In the genomic region with DNA sequence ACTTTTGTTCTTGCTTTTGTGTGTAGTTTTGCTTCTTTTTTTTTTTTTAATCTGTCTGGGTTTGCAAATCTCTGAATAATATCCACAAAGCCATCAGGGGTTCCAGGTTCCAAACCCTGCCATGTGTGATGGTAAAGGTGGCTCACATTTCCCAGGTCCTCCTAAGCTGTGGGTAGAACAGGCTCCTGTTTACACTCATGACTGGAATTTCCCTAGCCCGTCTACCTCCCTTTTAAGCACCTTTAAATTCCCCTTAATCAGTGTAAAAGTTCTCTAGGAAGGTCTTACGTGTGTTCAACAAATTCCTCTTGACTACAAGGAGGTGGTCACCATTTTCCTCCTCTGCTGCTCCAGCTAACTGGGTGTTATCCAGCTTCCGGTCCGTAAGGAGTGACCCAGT, we compare ENCODE assay signal across 15 cellular contexts.
A peak's percentile ranks its signal among the peaks of the same experiment; 100 is the strongest.
DNase-seq lines count a peak whose midpoint lies in the region; ATAC-seq and TF ChIP-seq lines count a peak whose summit lies in the region.
"Had no signal": no experiment of that assay in that cellular context is flagged by ENCODE, and none has a peak within 500 bp of the region (broad histone marks: within the 10 kb centered on the region; RNA-seq: fewer than 3 reads in every experiment).

No MANE protein-coding gene starts in this region.

- H2AFZ ChIP-seq in mesenchymal stem cell (ENCODE audit: low read depth, low read length) = no peak overlapping the region

- no peak overlapping the region; the same call in 1 of the 2 replicates for H3K4me3 ChIP-seq in HUES48 (ENCODE audit: low read depth, low read length)
- H3K4me3 ChIP-seq in mesenchymal stem cell (ENCODE audit: insufficient read depth in 1 of 2, low read depth in 1 of 2, low read length in 2 of 2) = peak overlapping the region in 1 of 2 experiments; percentile 75
- H3K4me3 ChIP-seq in thoracic aorta = peak overlapping the region; percentile 60
- no peak overlapping the region for H3K4me3 ChIP-seq in testis

- H3K36me3 ChIP-seq in HUES48 (ENCODE audit: control insufficient read depth, insufficient read depth, low read length) (no peaks in the 10 kb centered on the region), mesenchymal stem cell (ENCODE audit: control insufficient read depth in 1 of 2, insufficient read depth in 2 of 2, low read depth in 1 of 2, low read length in 2 of 2) (no peaks in the 10 kb centered on the region), thoracic aorta (no peaks in the 10 kb centered on the region), testis (ENCODE audit: low read depth, missing control alignments) (no peaks in the 10 kb centered on the region)
- H3K36me3 ChIP-seq: SJCRH30 had no signal

- no peak overlapping the region for H3K14ac ChIP-seq in mesenchymal stem cell (ENCODE audit: low read length in 2 of 2)

- peaks cover 25% of the 10 kb centered on the region for H3K4me1 Mint-ChIP-seq in chondrocyte (ENCODE audit: low read depth)
- H3K4me1 Mint-ChIP-seq: CD4-positive, alpha-beta memory T cell; central memory CD8-positive, alpha-beta T cell had no signal

- H3K27ac ChIP-seq in HUES48 (ENCODE audit: low read depth, low read length) = peak overlapping the region; percentile 57
- H3K27ac ChIP-seq in mesenchymal stem cell (ENCODE audit: low read length, poor library complexity, severe bottlenecking) = no peak overlapping the region
- H3K27ac ChIP-seq in thoracic aorta = peak overlapping the region; percentile 32 to 35
- H3K27ac ChIP-seq in testis = no peak overlapping the region
- H3K27ac ChIP-seq: SJCRH30 had no signal

- H3K79me1 ChIP-seq in mesenchymal stem cell (replicated peaks; ENCODE audit: low read length, poor library complexity, severe bottlenecking) = no peaks in the 10 kb centered on the region

- no peaks in the 10 kb centered on the region for H3K36me3 Mint-ChIP-seq in chondrocyte (ENCODE audit: low read depth)
- H3K36me3 Mint-ChIP-seq: CD4-positive, alpha-beta memory T cell had no signal

- peak overlapping the region; percentile 67 for H4K8ac ChIP-seq in mesenchymal stem cell (ENCODE audit: low read length)

- H3K9me3 ChIP-seq in HUES48 (ENCODE audit: control insufficient read depth, insufficient read depth, low read length) (no peaks in the 10 kb centered on the region), mesenchymal stem cell (ENCODE audit: control insufficient read depth, low read length) (no peaks in the 10 kb centered on the region), thoracic aorta (no peaks in the 10 kb centered on the region), testis (no peaks in the 10 kb centered on the region)
- H3K9me3 ChIP-seq: SJCRH30 had no signal

- DNase-seq in chondrocyte (ENCODE audit: low spot score) = no peak
- no peak for DNase-seq in mesenchymal stem cell
- no peak for DNase-seq in thoracic aorta (ENCODE audit: low spot score)
- DNase-seq in DMS114 treated with DMSO at 0.1 percent for 48 hours (lab: John Stamatoyannopoulos, UW; ENCODE audit: unreplicated experiment) = no peak
- no peak for DNase-seq in testis
- DNase-seq in NCI-H526 (lab: John Stamatoyannopoulos, UW) = no peak
- DNase-seq: activated CD8-positive, alpha-beta memory T cell treated with anti-CD3 and anti-CD28 coated beads for 24 hours; CD4-positive, alpha-beta memory T cell; Karpas-422; NCI-H187; stimulated activated CD4-positive, alpha-beta T cell treated with anti-CD3 and anti-CD28 coated beads, Interleukin-4, amount 100 ng/mL, for 24 hours; stimulated activated naive CD8-positive, alpha-beta T cell treated with anti-CD3 and anti-CD28 coated beads, Interleukin-15, Interleukin-2, amounts not matched to agents 100 U/mL and 50 U/mL, for 24 hours had no signal

- H3K27me3 Mint-ChIP-seq in chondrocyte (ENCODE audit: low read depth) = no peaks in the 10 kb centered on the region

- TF ChIP-seq CTCF in chondrocyte (IDR thresholded peaks at IDR 0.05) (no peak), thoracic aorta (IDR thresholded peaks at IDR 0.05) (no peak), testis (IDR thresholded peaks at IDR 0.05) (no peak)

- H3K4ac ChIP-seq in mesenchymal stem cell (ENCODE audit: low read depth in 1 of 2, low read length in 2 of 2) = no peak overlapping the region

- H2BK15ac ChIP-seq in mesenchymal stem cell (ENCODE audit: low read depth, poor library complexity, severe bottlenecking) = no peak overlapping the region

- no peak for ATAC-seq in thoracic aorta (ENCODE audit: insufficient number of reproducible peaks, low FRiP score, low read depth)
- ATAC-seq: stimulated activated naive CD8-positive, alpha-beta T cell treated with anti-CD3 and anti-CD28 coated beads, Interleukin-15, Interleukin-2, amounts not matched to agents 100 U/mL and 50 U/mL, for 24 hours had no signal

- peak overlapping the region; percentile 88 for H3K27ac Mint-ChIP-seq in chondrocyte (ENCODE audit: unreplicated experiment)
- H3K27ac Mint-ChIP-seq: CD4-positive, alpha-beta memory T cell had no signal

- H2AK5ac ChIP-seq in mesenchymal stem cell (ENCODE audit: low read length, severe bottlenecking) = no peak overlapping the region

- H4K91ac ChIP-seq in mesenchymal stem cell (ENCODE audit: low read length) = no peak overlapping the region

- 76% methylated on average over 4 of the region's 4 CpGs for WGBS in mesenchymal stem cell
- 79 to 89% methylated on average over 4 of the region's 4 CpGs for WGBS in testis, 2 donors

- no peak overlapping the region for H3K4me3 Mint-ChIP-seq in chondrocyte (ENCODE audit: unreplicated experiment)
- H3K4me3 Mint-ChIP-seq: central memory CD8-positive, alpha-beta T cell had no signal

- H3K9me3 Mint-ChIP-seq in chondrocyte (ENCODE audit: low read depth) = no peaks in the 10 kb centered on the region
- H3K9me3 Mint-ChIP-seq: central memory CD8-positive, alpha-beta T cell had no signal

- H3K4me1 ChIP-seq in HUES48 (ENCODE audit: control insufficient read depth, insufficient read depth, low read length) (peaks cover 26% of the 10 kb centered on the region), mesenchymal stem cell (ENCODE audit: control insufficient read depth, insufficient read depth, low read depth, low read length) (peaks cover 9% of the 10 kb centered on the region), thoracic aorta (ENCODE audit: control insufficient read depth in 1 of 2, low read depth in 2 of 2) (peaks cover 0 to 31% of the 10 kb centered on the region in 2 donors), testis (peaks cover 16% of the 10 kb centered on the region)
- H3K4me1 ChIP-seq: SJCRH30 had no signal

- H2BK120ac ChIP-seq in mesenchymal stem cell (ENCODE audit: low read depth, low read length) = no peak overlapping the region

- H3K27me3 ChIP-seq in HUES48 (ENCODE audit: control insufficient read depth, insufficient read depth, low read length) (no peaks in the 10 kb centered on the region), mesenchymal stem cell (ENCODE audit: control insufficient read depth in 1 of 2, insufficient read depth in 1 of 2, low read length in 2 of 2) (peaks cover 0 to 7% of the 10 kb centered on the region in 2 experiments), thoracic aorta (replicated peaks; ENCODE audit: insufficient read depth) (no peaks in the 10 kb centered on the region), testis (no peaks in the 10 kb centered on the region)
- H3K27me3 ChIP-seq: SJCRH30 had no signal

- H3K23ac ChIP-seq in mesenchymal stem cell (ENCODE audit: low read length in 2 of 2) = no peak overlapping the region

- H3K9ac ChIP-seq in HUES48 (ENCODE audit: low read depth, low read length) (no peak overlapping the region), mesenchymal stem cell (ENCODE audit: low read length) (peak overlapping the region; percentile 80)

- intact Hi-C loops in testis (cut with DNase I; ENCODE audit: low total_unique reads) = no loop called here

- no peak overlapping the region for H3K4me2 ChIP-seq in mesenchymal stem cell (ENCODE audit: low read length, poor library complexity, severe bottlenecking)

- no peak for TF ChIP-seq POLR2A in testis (IDR thresholded peaks at IDR 0.05)

- H2BK5ac ChIP-seq in mesenchymal stem cell (ENCODE audit: low read depth, low read length, poor library complexity, severe bottlenecking) = no peak overlapping the region

- H3K18ac ChIP-seq in mesenchymal stem cell (ENCODE audit: low read depth in 1 of 2, low read length in 2 of 2) = peak overlapping the region; percentile 40 to 59

- H2BK12ac ChIP-seq in mesenchymal stem cell (ENCODE audit: low read length in 2 of 2) = peak overlapping the region in 1 of 2 experiments; percentile 7

Comparison
In these comparisons a context has a peak if more than half of its experiments do, and no peak if none do; other contexts are left out.
1. H3K27ac ChIP-seq: peak in HUES48 (single experiment) and thoracic aorta (2 of 2); none in mesenchymal stem cell (single experiment) and testis (0 of 2).